ENCODE assay signal across 15 cellular contexts in genomic region chr11:78449866-78450265, GRCh38.
"Had no signal": no experiment of that assay in that cellular context is flagged by ENCODE, and none has a peak within 500 bp of the region (broad histone marks: within the 10 kb centered on the region; RNA-seq: fewer than 3 reads in every experiment).

No MANE protein-coding gene starts in this region.

- ATAC-seq: naive thymus-derived CD8-positive, alpha-beta T cell; right cardiac atrium; stimulated activated naive CD8-positive, alpha-beta T cell treated with anti-CD3 and anti-CD28 coated beads, Interleukin-15, amount 100 ng/mL, for 72 hours had no signal

- H3K4me3 ChIP-seq: breast epithelium, left ventricle myocardium inferior, upper lobe of left lung had no signal

- H3K27me3 ChIP-seq: breast epithelium, upper lobe of left lung had no signal

- H3K4me3 Mint-ChIP-seq: naive thymus-derived CD8-positive, alpha-beta T cell; stimulated activated naive CD8-positive, alpha-beta T cell treated with anti-CD3 and anti-CD28 coated beads, Interleukin-15, amount 100 ng/mL, for 72 hours had no signal

- H3K27ac ChIP-seq: breast epithelium, epithelial cell of prostate, left ventricle myocardium inferior, upper lobe of left lung, VCaP had no signal

- H3K36me3 ChIP-seq: breast epithelium, left ventricle myocardium inferior, upper lobe of left lung had no signal

- DNase-seq: activated CD4-positive, alpha-beta T cell treated with anti-CD3 and anti-CD28 coated beads for 1 hour; activated CD4-positive, alpha-beta T cell treated with anti-CD3 and anti-CD28 coated beads, Interleukin-2, amount 50 U/mL, for 4 hours; activated naive CD4-positive, alpha-beta T cell; activated T-cell treated with anti-CD3 and anti-CD28 coated beads for 4 hours; anterior cingulate cortex; hippocampal formation; left ventricle myocardium inferior; naive thymus-derived CD8-positive, alpha-beta T cell; posterior cingulate gyrus; right cardiac atrium; stimulated activated naive CD8-positive, alpha-beta T cell treated with anti-CD3 and anti-CD28 coated beads, Interleukin-15, amount 100 ng/mL, for 72 hours; upper lobe of left lung had no signal

- H3K9me3 Mint-ChIP-seq: naive thymus-derived CD8-positive, alpha-beta T cell; stimulated activated naive CD8-positive, alpha-beta T cell treated with anti-CD3 and anti-CD28 coated beads, Interleukin-15, amount 100 ng/mL, for 72 hours had no signal

- H3K27me3 Mint-ChIP-seq: naive thymus-derived CD8-positive, alpha-beta T cell; stimulated activated naive CD8-positive, alpha-beta T cell treated with anti-CD3 and anti-CD28 coated beads, Interleukin-15, amount 100 ng/mL, for 72 hours had no signal

- H3K27ac Mint-ChIP-seq: naive thymus-derived CD8-positive, alpha-beta T cell; stimulated activated naive CD8-positive, alpha-beta T cell treated with anti-CD3 and anti-CD28 coated beads, Interleukin-15, amount 100 ng/mL, for 72 hours had no signal

- H3K4me1 ChIP-seq: breast epithelium, left ventricle myocardium inferior had no signal

- H3K9me3 ChIP-seq: breast epithelium, left ventricle myocardium inferior, upper lobe of left lung had no signal
